Comparison of ENCODE assay signal across 1 cellular context in the genomic region with DNA sequence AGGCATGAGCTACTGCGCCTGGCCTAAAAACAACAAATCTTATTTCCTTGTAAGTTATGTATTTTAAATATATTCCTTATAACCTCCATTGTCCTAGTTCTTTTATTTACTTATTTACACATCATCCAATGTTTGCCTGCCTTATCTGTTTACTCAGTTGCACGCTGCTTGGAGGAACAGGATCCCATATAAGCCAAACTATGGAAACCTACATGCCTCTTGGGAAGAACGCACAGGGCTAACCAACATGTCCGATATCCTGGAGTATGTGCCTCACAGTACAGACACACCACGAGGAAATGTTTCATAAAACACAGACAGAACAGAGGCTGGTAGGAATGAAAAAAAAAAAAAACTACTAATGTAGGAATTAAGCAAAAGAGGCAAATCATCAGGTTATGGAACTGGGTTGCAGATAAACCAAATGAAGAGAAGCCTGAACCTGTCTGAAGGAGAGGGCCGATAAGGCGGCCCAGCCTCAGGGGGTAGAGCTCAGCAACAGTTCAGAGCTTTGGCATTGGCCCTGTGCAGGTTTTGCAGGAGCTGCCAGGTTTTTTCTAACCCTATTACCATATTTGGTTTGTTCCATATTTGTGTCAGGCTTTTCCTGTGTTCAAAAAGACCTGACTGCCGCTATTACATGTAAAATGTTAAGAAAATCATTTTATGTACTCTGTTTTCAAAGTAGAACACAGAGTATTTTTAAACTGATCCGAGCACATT.
TF ChIP-seq lines count a peak whose summit lies in the region.

No MANE protein-coding gene starts in this region.

TF ChIP-seq in IMR-90, 13 proteins besides CTCF, POLR2A, EP300 and RAD21:
- TF ChIP-seq, protein P1, sequence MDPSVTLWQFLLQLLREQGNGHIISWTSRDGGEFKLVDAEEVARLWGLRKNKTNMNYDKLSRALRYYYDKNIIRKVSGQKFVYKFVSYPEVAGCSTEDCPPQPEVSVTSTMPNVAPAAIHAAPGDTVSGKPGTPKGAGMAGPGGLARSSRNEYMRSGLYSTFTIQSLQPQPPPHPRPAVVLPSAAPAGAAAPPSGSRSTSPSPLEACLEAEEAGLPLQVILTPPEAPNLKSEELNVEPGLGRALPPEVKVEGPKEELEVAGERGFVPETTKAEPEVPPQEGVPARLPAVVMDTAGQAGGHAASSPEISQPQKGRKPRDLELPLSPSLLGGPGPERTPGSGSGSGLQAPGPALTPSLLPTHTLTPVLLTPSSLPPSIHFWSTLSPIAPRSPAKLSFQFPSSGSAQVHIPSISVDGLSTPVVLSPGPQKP (IDR thresholded peaks at IDR 0.05; ENCODE audit: borderline replicate concordance, low read depth, low read length), result no peak
- TF ChIP-seq BHLHE40 (IDR thresholded peaks at IDR 0.05; ENCODE audit: low read depth, low read length) (no peak), MAFK (IDR thresholded peaks at IDR 0.05; ENCODE audit: low read depth, low read length) (no peak), FOS (IDR thresholded peaks at IDR 0.05; ENCODE audit: low read depth, low read length) (no peak), RCOR1 (IDR thresholded peaks at IDR 0.05; ENCODE audit: insufficient replicate concordance, low read length) (no peak), CHD1 (IDR thresholded peaks at IDR 0.05; ENCODE audit: low read depth, low read length) (no peak), MXI1 (IDR thresholded peaks at IDR 0.05; ENCODE audit: borderline replicate concordance, low read depth, low read length) (no peak), NFE2L2 (IDR thresholded peaks at IDR 0.05; ENCODE audit: low read depth, low read length) (no peak), CEBPB (IDR thresholded peaks at IDR 0.05; ENCODE audit: low read depth, low read length) (no peak), SMC3 (IDR thresholded peaks at IDR 0.05; ENCODE audit: low read depth, low read length) (no peak), RFX5 (IDR thresholded peaks at IDR 0.05; ENCODE audit: low read depth, low read length) (no peak), MAZ (IDR thresholded peaks at IDR 0.05; ENCODE audit: borderline replicate concordance, low read depth, low read length) (no peak)
- TF ChIP-seq, protein P2, sequence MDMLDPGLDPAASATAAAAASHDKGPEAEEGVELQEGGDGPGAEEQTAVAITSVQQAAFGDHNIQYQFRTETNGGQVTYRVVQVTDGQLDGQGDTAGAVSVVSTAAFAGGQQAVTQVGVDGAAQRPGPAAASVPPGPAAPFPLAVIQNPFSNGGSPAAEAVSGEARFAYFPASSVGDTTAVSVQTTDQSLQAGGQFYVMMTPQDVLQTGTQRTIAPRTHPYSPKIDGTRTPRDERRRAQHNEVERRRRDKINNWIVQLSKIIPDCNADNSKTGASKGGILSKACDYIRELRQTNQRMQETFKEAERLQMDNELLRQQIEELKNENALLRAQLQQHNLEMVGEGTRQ (IDR thresholded peaks at IDR 0.05; ENCODE audit: low read depth, low read length), result no peak
